In genomic region chr17:67293251-67294203, GRCh38 we compare ENCODE assay signal across 1 cellular context.
TF ChIP-seq lines count a peak whose summit lies in the region.

No MANE protein-coding gene starts in this region.

TF ChIP-seq in HepG2, 621 proteins besides CTCF, POLR2A, EP300 and RAD21 (continued from another document and continues in another):
- no peak for TF ChIP-seq PREB (CRISPR knock-in tag; IDR thresholded peaks at IDR 0.05)
- no peak for TF ChIP-seq SRSF9 (IDR thresholded peaks at IDR 0.05; ENCODE audit: borderline replicate concordance, insufficient read depth, low read depth, low read length, poor library complexity, severe bottlenecking)
- no peak for TF ChIP-seq ZNF773 (CRISPR knock-in tag; IDR thresholded peaks at IDR 0.05; ENCODE audit: borderline replicate concordance)
- no peak for TF ChIP-seq U2AF1 (optimal IDR thresholded peaks at IDR 0.05; ENCODE audit: low read depth, low read length)
- peak; percentile 61; the same call in 1 of the 2 replicates for TF ChIP-seq ZGPAT (CRISPR knock-in tag; IDR thresholded peaks at IDR 0.05)
- peak; percentile 58; the same call in 1 of the 2 replicates for TF ChIP-seq ZMYM3 (CRISPR knock-in tag; IDR thresholded peaks at IDR 0.05)
- TF ChIP-seq ZNF138 (CRISPR knock-in tag; IDR thresholded peaks at IDR 0.05; ENCODE audit: low read depth): no peak
- TF ChIP-seq, protein P1, sequence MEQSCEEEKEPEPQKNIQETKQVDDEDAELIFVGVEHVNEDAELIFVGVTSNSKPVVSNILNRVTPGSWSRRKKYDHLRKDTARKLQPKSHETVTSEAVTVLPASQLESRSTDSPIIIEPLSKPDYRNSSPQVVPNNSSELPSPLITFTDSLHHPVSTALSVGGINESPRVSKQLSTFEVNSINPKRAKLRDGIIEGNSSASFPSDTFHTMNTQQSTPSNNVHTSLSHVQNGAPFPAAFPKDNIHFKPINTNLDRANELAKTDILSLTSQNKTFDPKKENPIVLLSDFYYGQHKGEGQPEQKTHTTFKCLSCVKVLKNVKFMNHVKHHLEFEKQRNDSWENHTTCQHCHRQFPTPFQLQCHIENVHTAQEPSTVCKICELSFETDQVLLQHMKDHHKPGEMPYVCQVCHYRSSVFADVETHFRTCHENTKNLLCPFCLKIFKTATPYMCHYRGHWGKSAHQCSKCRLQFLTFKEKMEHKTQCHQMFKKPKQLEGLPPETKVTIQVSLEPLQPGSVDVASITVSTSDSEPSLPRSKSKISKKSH (CRISPR knock-in tag; IDR thresholded peaks at IDR 0.05; ENCODE audit: borderline replicate concordance): no peak
- no peak for TF ChIP-seq TRIM24 (CRISPR knock-in tag; IDR thresholded peaks at IDR 0.05)
- no peak for TF ChIP-seq ZBTB10 (CRISPR knock-in tag; IDR thresholded peaks at IDR 0.05; ENCODE audit: borderline replicate concordance)
- TF ChIP-seq KDM5B (CRISPR knock-in tag; IDR thresholded peaks at IDR 0.05; ENCODE audit: borderline replicate concordance): no peak; the same call in 1 of the 2 replicates
- no peak for TF ChIP-seq SIN3A (IDR thresholded peaks at IDR 0.05; ENCODE audit: borderline replicate concordance, low read depth, low read length)
- TF ChIP-seq HNF4G (IDR thresholded peaks at IDR 0.05; ENCODE audit: borderline replicate concordance, low read depth, low read length): no peak
- TF ChIP-seq HNF4G (CRISPR knock-in tag; IDR thresholded peaks at IDR 0.05; ENCODE audit: borderline replicate concordance, low read depth): no peak
- no peak for TF ChIP-seq ZBTB25 (CRISPR knock-in tag; IDR thresholded peaks at IDR 0.05)
- TF ChIP-seq NONO (IDR thresholded peaks at IDR 0.05): no peak
- TF ChIP-seq NONO (CRISPR knock-in tag; conservative IDR thresholded peaks at IDR 0.05): no peak
- no peak for TF ChIP-seq SIX1 (CRISPR knock-in tag; IDR thresholded peaks at IDR 0.05; ENCODE audit: borderline replicate concordance)
- TF ChIP-seq HDAC2 (CRISPR knock-in tag; IDR thresholded peaks at IDR 0.05): no peak
- TF ChIP-seq ZNF567 (CRISPR knock-in tag; IDR thresholded peaks at IDR 0.05; ENCODE audit: borderline replicate concordance): no peak; the same call in 1 of the 2 replicates
- TF ChIP-seq FOXO1 (CRISPR knock-in tag; IDR thresholded peaks at IDR 0.05): no peak
- no peak for TF ChIP-seq GPBP1L1 (CRISPR knock-in tag; IDR thresholded peaks at IDR 0.05)
- TF ChIP-seq, protein P2, sequence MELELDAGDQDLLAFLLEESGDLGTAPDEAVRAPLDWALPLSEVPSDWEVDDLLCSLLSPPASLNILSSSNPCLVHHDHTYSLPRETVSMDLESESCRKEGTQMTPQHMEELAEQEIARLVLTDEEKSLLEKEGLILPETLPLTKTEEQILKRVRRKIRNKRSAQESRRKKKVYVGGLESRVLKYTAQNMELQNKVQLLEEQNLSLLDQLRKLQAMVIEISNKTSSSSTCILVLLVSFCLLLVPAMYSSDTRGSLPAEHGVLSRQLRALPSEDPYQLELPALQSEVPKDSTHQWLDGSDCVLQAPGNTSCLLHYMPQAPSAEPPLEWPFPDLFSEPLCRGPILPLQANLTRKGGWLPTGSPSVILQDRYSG (CRISPR knock-in tag; IDR thresholded peaks at IDR 0.05): no peak
- no peak for TF ChIP-seq NR2C2 (CRISPR knock-in tag; IDR thresholded peaks at IDR 0.05; ENCODE audit: borderline replicate concordance)
- TF ChIP-seq DDIT3 (CRISPR knock-in tag; IDR thresholded peaks at IDR 0.05): no peak
- 0 out of 2 replicates have a peak, but pooled peaks have one; percentile 21 for TF ChIP-seq ATF7-NPFF (CRISPR knock-in tag; IDR thresholded peaks at IDR 0.05; ENCODE audit: low read depth)
- TF ChIP-seq ZNF317 (CRISPR knock-in tag; IDR thresholded peaks at IDR 0.05): peak; percentile 64; the same call in 1 of the 2 replicates
- no peak for TF ChIP-seq MTF2 (CRISPR knock-in tag; IDR thresholded peaks at IDR 0.05; ENCODE audit: borderline replicate concordance)
- TF ChIP-seq NR2F2 (IDR thresholded peaks at IDR 0.05; ENCODE audit: borderline replicate concordance, low read depth): no peak
- TF ChIP-seq RFX5 (IDR thresholded peaks at IDR 0.05; ENCODE audit: low read depth, low read length): no peak
- TF ChIP-seq, protein P3, sequence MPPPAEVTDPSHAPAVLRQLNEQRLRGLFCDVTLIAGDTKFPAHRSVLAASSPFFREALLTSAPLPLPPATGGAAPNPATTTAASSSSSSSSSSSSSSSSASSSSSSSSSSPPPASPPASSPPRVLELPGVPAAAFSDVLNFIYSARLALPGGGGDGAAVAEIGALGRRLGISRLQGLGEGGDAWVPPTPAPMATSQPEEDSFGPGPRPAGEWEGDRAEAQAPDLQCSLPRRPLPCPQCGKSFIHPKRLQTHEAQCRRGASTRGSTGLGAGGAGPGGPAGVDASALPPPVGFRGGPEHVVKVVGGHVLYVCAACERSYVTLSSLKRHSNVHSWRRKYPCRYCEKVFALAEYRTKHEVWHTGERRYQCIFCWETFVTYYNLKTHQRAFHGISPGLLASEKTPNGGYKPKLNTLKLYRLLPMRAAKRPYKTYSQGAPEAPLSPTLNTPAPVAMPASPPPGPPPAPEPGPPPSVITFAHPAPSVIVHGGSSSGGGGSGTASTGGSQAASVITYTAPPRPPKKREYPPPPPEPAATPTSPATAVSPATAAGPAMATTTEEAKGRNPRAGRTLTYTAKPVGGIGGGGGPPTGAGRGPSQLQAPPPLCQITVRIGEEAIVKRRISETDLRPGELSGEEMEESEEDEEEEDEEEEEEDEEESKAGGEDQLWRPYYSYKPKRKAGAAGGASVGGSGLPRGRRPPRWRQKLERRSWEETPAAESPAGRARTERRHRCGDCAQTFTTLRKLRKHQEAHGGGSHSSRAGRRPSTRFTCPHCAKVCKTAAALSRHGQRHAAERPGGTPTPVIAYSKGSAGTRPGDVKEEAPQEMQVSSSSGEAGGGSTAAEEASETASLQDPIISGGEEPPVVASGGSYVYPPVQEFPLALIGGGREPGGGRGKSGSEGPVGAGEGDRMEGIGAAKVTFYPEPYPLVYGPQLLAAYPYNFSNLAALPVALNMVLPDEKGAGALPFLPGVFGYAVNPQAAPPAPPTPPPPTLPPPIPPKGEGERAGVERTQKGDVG (CRISPR knock-in tag; IDR thresholded peaks at IDR 0.05; ENCODE audit: borderline replicate concordance): no peak; the same call in 1 of the 2 replicates
- peak; percentile 48 for TF ChIP-seq SAP130 (CRISPR knock-in tag; IDR thresholded peaks at IDR 0.05; ENCODE audit: low read depth)
- TF ChIP-seq BRF2 (CRISPR knock-in tag; IDR thresholded peaks at IDR 0.05): no peak
- no peak for TF ChIP-seq POGK (CRISPR knock-in tag; conservative IDR thresholded peaks at IDR 0.05)
- TF ChIP-seq, protein P4, sequence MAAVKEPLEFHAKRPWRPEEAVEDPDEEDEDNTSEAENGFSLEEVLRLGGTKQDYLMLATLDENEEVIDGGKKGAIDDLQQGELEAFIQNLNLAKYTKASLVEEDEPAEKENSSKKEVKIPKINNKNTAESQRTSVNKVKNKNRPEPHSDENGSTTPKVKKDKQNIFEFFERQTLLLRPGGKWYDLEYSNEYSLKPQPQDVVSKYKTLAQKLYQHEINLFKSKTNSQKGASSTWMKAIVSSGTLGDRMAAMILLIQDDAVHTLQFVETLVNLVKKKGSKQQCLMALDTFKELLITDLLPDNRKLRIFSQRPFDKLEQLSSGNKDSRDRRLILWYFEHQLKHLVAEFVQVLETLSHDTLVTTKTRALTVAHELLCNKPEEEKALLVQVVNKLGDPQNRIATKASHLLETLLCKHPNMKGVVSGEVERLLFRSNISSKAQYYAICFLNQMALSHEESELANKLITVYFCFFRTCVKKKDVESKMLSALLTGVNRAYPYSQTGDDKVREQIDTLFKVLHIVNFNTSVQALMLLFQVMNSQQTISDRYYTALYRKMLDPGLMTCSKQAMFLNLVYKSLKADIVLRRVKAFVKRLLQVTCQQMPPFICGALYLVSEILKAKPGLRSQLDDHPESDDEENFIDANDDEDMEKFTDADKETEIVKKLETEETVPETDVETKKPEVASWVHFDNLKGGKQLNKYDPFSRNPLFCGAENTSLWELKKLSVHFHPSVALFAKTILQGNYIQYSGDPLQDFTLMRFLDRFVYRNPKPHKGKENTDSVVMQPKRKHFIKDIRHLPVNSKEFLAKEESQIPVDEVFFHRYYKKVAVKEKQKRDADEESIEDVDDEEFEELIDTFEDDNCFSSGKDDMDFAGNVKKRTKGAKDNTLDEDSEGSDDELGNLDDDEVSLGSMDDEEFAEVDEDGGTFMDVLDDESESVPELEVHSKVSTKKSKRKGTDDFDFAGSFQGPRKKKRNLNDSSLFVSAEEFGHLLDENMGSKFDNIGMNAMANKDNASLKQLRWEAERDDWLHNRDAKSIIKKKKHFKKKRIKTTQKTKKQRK (IDR thresholded peaks at IDR 0.05; ENCODE audit: low read length): no peak
- no peak for TF ChIP-seq ZNF235 (CRISPR knock-in tag; IDR thresholded peaks at IDR 0.05; ENCODE audit: borderline replicate concordance)
- TF ChIP-seq AHR (CRISPR knock-in tag; IDR thresholded peaks at IDR 0.05): no peak
- TF ChIP-seq HDAC1 (CRISPR knock-in tag; IDR thresholded peaks at IDR 0.05): no peak
- no peak for TF ChIP-seq ZNF558 (CRISPR knock-in tag; IDR thresholded peaks at IDR 0.05; ENCODE audit: borderline replicate concordance)
